16 cellular contexts compared by ENCODE assay signal in genomic region chr12:123591702-123592481, GRCh38. TPM values are rescaled to one million over a fixed set of nuclear protein-coding genes. Genes with fewer than 3 reads are reported as not detected.
DNase-seq lines count a peak whose midpoint lies in the region; ATAC-seq and TF ChIP-seq lines count a peak whose summit lies in the region.
"Had no signal": no experiment of that assay in that cellular context is flagged by ENCODE, and none has a peak within 500 bp of the region (broad histone marks: within the 10 kb centered on the region; RNA-seq: fewer than 3 reads in every experiment).

No MANE protein-coding gene starts in this region.

- no peak for ATAC-seq in activated naive CD8-positive, alpha-beta T cell treated with anti-CD3 and anti-CD28 coated beads, Interleukin-2, amount 50 U/mL, for 24 hours
- ATAC-seq in left lobe of liver = peak; percentile 75
- ATAC-seq in left ventricle myocardium superior = no peak
- ATAC-seq in GM21381 (IDR thresholded peaks at IDR 0.05; ENCODE audit: unreplicated experiment) = no peak
- ATAC-seq: gastrocnemius medialis; stimulated activated naive CD8-positive, alpha-beta T cell treated with anti-CD3 and anti-CD28 coated beads, Interleukin-15, Interleukin-2, amounts not matched to agents 100 U/mL and 50 U/mL, for 24 hours had no signal

- POLR2A ChIA-PET in A673 (lab: Charles Lee; ENCODE audit: low non-redundant PET) = no interaction called here

- H3K27ac ChIP-seq in ACC112 (ENCODE audit: low read depth, low read length) = peak overlapping the region; percentile 63
- no peak overlapping the region for H3K27ac ChIP-seq in A673 (ENCODE audit: low read depth, low read length, poor library complexity, severe bottlenecking)
- H3K27ac ChIP-seq: ascending aorta; BLaER1 treated with 17β-estradiol and CSF1 and Interleukin-3, amounts not matched to agents 10 nM and 100 nM; gastrocnemius medialis had no signal

- intact Hi-C loops in A673 (cut with micrococcal nuclease; ENCODE audit: unreplicated experiment) = no loop called here
- intact Hi-C loops in left ventricle myocardium superior (cut with micrococcal nuclease) = no loop called here

- TF ChIP-seq CTCF in A673 (conservative IDR thresholded peaks at IDR 0.05; ENCODE audit: low read depth, low read length) = no peak

- peaks cover 43% of the 10 kb centered on the region for H3K4me1 Mint-ChIP-seq in activated naive CD8-positive, alpha-beta T cell treated with anti-CD3 and anti-CD28 coated beads, Interleukin-2, amount 50 U/mL, for 24 hours

- no peak overlapping the region for H2AFZ ChIP-seq in ACC112 (ENCODE audit: low read length, unreplicated experiment)

- DNase-seq in DMS 273 treated with DMSO at 0.1 percent for 48 hours (lab: John Stamatoyannopoulos, UW) = peak; percentile 50
- no peak for DNase-seq in activated naive CD8-positive, alpha-beta T cell treated with anti-CD3 and anti-CD28 coated beads, Interleukin-2, amount 50 U/mL, for 24 hours
- DNase-seq in left lobe of liver (ENCODE audit: low spot score) = no peak
- no peak for DNase-seq in A673 (ENCODE audit: low spot score)
- no peak for DNase-seq in left ventricle myocardium superior
- no peak for DNase-seq in activated CD4-positive, CD25-positive, alpha-beta regulatory T cell (lab: John Stamatoyannopoulos, UW)
- DNase-seq: gastrocnemius medialis; GDM1; NCI-H187 treated with DMSO at 0.1 percent for 48 hours; NK-92 treated with Interleukin-12 subunit alpha and Interleukin-12 subunit beta, amount 100 ng/mL, for 24 hours; stimulated activated CD4-positive, alpha-beta T cell treated with anti-CD3 and anti-CD28 coated beads, Interleukin-2, amount 100 ng/mL, for 48 hours; stimulated activated naive CD8-positive, alpha-beta T cell treated with anti-CD3 and anti-CD28 coated beads, Interleukin-15, Interleukin-2, amounts not matched to agents 100 U/mL and 50 U/mL, for 24 hours had no signal

- H3K4me3 ChIP-seq in ACC112 (ENCODE audit: low read depth, low read length) (no peak overlapping the region), A673 (ENCODE audit: low read depth, low read length, poor library complexity, severe bottlenecking) (no peak overlapping the region)
- H3K4me3 ChIP-seq: ascending aorta; BLaER1 treated with 17β-estradiol and CSF1 and Interleukin-3, amounts not matched to agents 10 nM and 100 nM; gastrocnemius medialis had no signal

- CTCF ChIA-PET in A673 (lab: Charles Lee) = no interaction called here

- peaks cover 57% of the 10 kb centered on the region for H3K36me3 Mint-ChIP-seq in activated naive CD8-positive, alpha-beta T cell treated with anti-CD3 and anti-CD28 coated beads, Interleukin-2, amount 50 U/mL, for 24 hours (ENCODE audit: low read depth)

- H3K27me3 ChIP-seq in ACC112 (ENCODE audit: insufficient read depth, low read length) = no peaks in the 10 kb centered on the region
- no peaks in the 10 kb centered on the region for H3K27me3 ChIP-seq in A673 (replicated peaks; ENCODE audit: insufficient read depth, low read depth, low read length, poor library complexity)
- H3K27me3 ChIP-seq: ascending aorta; BLaER1 treated with 17β-estradiol and CSF1 and Interleukin-3, amounts not matched to agents 10 nM and 100 nM; gastrocnemius medialis had no signal

- H3K79me2 ChIP-seq in ACC112 (ENCODE audit: control insufficient read depth, insufficient read depth, low read length, unreplicated experiment) = peaks cover 71% of the 10 kb centered on the region

- H3K27ac Mint-ChIP-seq in activated naive CD8-positive, alpha-beta T cell treated with anti-CD3 and anti-CD28 coated beads, Interleukin-2, amount 50 U/mL, for 24 hours = peak overlapping the region; percentile 26

- BruUV-seq in A673 (replicated peaks; lab: Mats Ljungman, UMichigan) = no TSS peak

- no peaks in the 10 kb centered on the region for H3K27me3 Mint-ChIP-seq in activated naive CD8-positive, alpha-beta T cell treated with anti-CD3 and anti-CD28 coated beads, Interleukin-2, amount 50 U/mL, for 24 hours

- H3K4me1 ChIP-seq in ACC112 (ENCODE audit: control insufficient read depth, insufficient read depth, low read length, unreplicated experiment) (peaks cover 44% of the 10 kb centered on the region), A673 (ENCODE audit: insufficient read depth, low read length, poor library complexity, severe bottlenecking) (no peaks in the 10 kb centered on the region)

- H3K9me3 Mint-ChIP-seq in activated naive CD8-positive, alpha-beta T cell treated with anti-CD3 and anti-CD28 coated beads, Interleukin-2, amount 50 U/mL, for 24 hours = no peaks in the 10 kb centered on the region

- H3K4me3 Mint-ChIP-seq in activated naive CD8-positive, alpha-beta T cell treated with anti-CD3 and anti-CD28 coated beads, Interleukin-2, amount 50 U/mL, for 24 hours = no peak overlapping the region

- peaks cover 30% of the 10 kb centered on the region for H3K36me3 ChIP-seq in ACC112 (ENCODE audit: insufficient read depth, low read length)
- peaks cover 89% of the 10 kb centered on the region for H3K36me3 ChIP-seq in A673 (ENCODE audit: insufficient read depth, low read length, poor library complexity, severe bottlenecking)

- H3K9me3 ChIP-seq in A673 (ENCODE audit: low read depth, low read length, poor library complexity, severe bottlenecking) = no peaks in the 10 kb centered on the region
- H3K9me3 ChIP-seq: ascending aorta; BLaER1 treated with 17β-estradiol and CSF1 and Interleukin-3, amounts not matched to agents 10 nM and 100 nM; gastrocnemius medialis had no signal

RNA-seq across cellular contexts. Expression of gene TMED2, which starts 7.5 kb away (rescaled TPM):
- total RNA-seq in left lobe of liver (266 TPM), A673 (2021) (217 and 233 TPM in 2 replicates), left ventricle myocardium superior (151 TPM)

RNA-seq across cellular contexts. Expression of gene DDX55, which starts 10.0 kb away (rescaled TPM):
- total RNA-seq in left lobe of liver = 10.0 TPM
- total RNA-seq in A673 (2021) = 49.5 and 53.4 TPM in 2 replicates
- 7.4 TPM for total RNA-seq in left ventricle myocardium superior

RNA-seq across cellular contexts. Expression of gene EIF2B1, which starts 41.6 kb away (rescaled TPM):
- total RNA-seq in left lobe of liver = 23.9 TPM
- 62.0 and 68.3 TPM in 2 replicates for total RNA-seq in A673 (2021)
- total RNA-seq in left ventricle myocardium superior = 27.5 TPM

RNA-seq across cellular contexts. Expression of gene GTF2H3, which starts 41.7 kb away (rescaled TPM):
- total RNA-seq in left lobe of liver (7.5 TPM), A673 (2021) (44.9 and 45.9 TPM in 2 replicates), left ventricle myocardium superior (12.2 TPM)

RNA-seq across cellular contexts. Expression of gene RILPL1, which starts 58.4 kb away (rescaled TPM):
- total RNA-seq in left lobe of liver = 3.4 TPM
- 10.2 and 17.4 TPM in 2 replicates for total RNA-seq in A673 (2021)
- total RNA-seq in left ventricle myocardium superior = 116 TPM
